In the genomic region with DNA sequence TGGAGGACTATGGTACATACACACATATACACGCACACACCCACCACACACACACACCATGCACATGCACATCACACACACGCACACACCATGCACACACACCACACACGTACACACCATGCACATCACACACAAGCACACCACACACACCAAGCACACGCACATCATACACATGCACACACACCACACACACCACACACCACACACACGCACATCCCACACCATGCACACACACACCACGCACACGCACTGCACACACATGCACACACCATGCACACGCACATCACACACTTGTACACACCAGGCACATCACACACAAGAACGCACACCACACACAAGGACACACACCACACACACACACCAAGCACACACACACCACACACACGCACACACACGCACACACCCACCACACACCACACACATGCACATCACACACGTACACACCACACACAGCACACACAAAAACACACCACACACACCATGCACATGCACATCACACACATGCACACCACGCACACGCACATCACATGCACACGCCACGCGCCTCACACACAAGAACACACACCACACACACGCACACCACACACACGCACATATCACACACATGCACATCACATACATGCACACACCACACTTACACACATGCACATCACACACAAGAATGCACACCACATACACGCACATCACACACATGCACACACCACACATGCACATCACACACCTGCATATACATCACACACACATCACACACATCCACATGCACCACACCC, we compare ENCODE assay signal across 1 cellular context.
TF ChIP-seq lines count a peak whose summit lies in the region.

No MANE protein-coding gene starts in this region.

TF ChIP-seq in H1, 55 proteins besides CTCF, POLR2A, EP300 and RAD21 (continued from another document):
- TF ChIP-seq CHD7 (IDR thresholded peaks at IDR 0.05; ENCODE audit: insufficient replicate concordance, low read length) (no peak), CHD1 (IDR thresholded peaks at IDR 0.05; ENCODE audit: low read depth, low read length) (no peak), PHF8 (conservative IDR thresholded peaks at IDR 0.05; ENCODE audit: low read depth, low read length) (no peak), SAP30 (IDR thresholded peaks at IDR 0.05; ENCODE audit: insufficient read depth, insufficient replicate concordance, low read length) (no peak), KDM4A (IDR thresholded peaks at IDR 0.05; ENCODE audit: low read depth, low read length, severe bottlenecking) (no peak), HDAC2 (IDR thresholded peaks at IDR 0.05; ENCODE audit: borderline replicate concordance in 1 of 2, low read depth in 2 of 2, low read length in 2 of 2) (no peak), JUND (IDR thresholded peaks at IDR 0.05; ENCODE audit: low read length) (no peak), NRF1 (IDR thresholded peaks at IDR 0.05; ENCODE audit: low read depth, low read length) (no peak)
